In genomic region chr1:157505481-157506272, GRCh38 we compare ENCODE assay signal across 8 cellular contexts. TPM values are rescaled to one million over a fixed set of nuclear protein-coding genes. Genes with fewer than 3 reads are reported as not detected.
DNase-seq lines count a peak whose midpoint lies in the region; ATAC-seq and TF ChIP-seq lines count a peak whose summit lies in the region.

No MANE protein-coding gene starts in this region.

- no peak overlapping the region for H4K91ac ChIP-seq in IMR-90 (ENCODE audit: insufficient read depth, low read depth, low read length)
- peak overlapping the region; percentile 61 for H4K91ac ChIP-seq in mesenchymal stem cell (ENCODE audit: low read length)

- H2AK5ac ChIP-seq in IMR-90 (ENCODE audit: low read depth, low read length) (no peak overlapping the region), mesenchymal stem cell (ENCODE audit: low read length, severe bottlenecking) (no peak overlapping the region)

- H3K9me1 ChIP-seq in IMR-90 (ENCODE audit: insufficient read depth, low read length), result no peaks in the 10 kb centered on the region

- H3K79me1 ChIP-seq in IMR-90 (ENCODE audit: low read depth in 1 of 2, low read length in 2 of 2), result no peaks in the 10 kb centered on the region
- no peaks in the 10 kb centered on the region for H3K79me1 ChIP-seq in mesenchymal stem cell (replicated peaks; ENCODE audit: low read length, poor library complexity, severe bottlenecking)

- TF ChIP-seq POLR2A in IMR-90 (IDR thresholded peaks at IDR 0.05; ENCODE audit: low read depth, low read length), result no peak

- dilution Hi-C loops in IMR-90 (cut with HindIII; ENCODE audit: low sequenced_read_pairs, unreplicated experiment), result no loop called here

- H2BK20ac ChIP-seq in IMR-90 (ENCODE audit: low read depth, low read length), result no peak overlapping the region

- peak; percentile 53 for TF ChIP-seq CTCF in IMR-90 (conservative IDR thresholded peaks at IDR 0.05; ENCODE audit: low read depth, low read length)
- TF ChIP-seq CTCF in RWPE2 (IDR thresholded peaks at IDR 0.05; ENCODE audit: poor library complexity, severe bottlenecking), result peak; percentile 61
- TF ChIP-seq CTCF in type B pancreatic cell (conservative IDR thresholded peaks at IDR 0.05), result peak; percentile 84

- H3K23ac ChIP-seq in IMR-90 (ENCODE audit: low read depth, low read length) (no peak overlapping the region), mesenchymal stem cell (ENCODE audit: low read length in 2 of 2) (no peak overlapping the region)

- H3K27me3 ChIP-seq in IMR-90 (ENCODE audit: control insufficient read depth, insufficient read depth, low read length) (no peaks in the 10 kb centered on the region), RWPE2 (ENCODE audit: insufficient read depth, poor library complexity, severe bottlenecking) (no peaks in the 10 kb centered on the region), mesenchymal stem cell (ENCODE audit: control insufficient read depth in 1 of 2, insufficient read depth in 1 of 2, low read length in 2 of 2) (peaks cover 4 to 5% of the 10 kb centered on the region in 2 experiments)

- no peaks in the 10 kb centered on the region for H3K9me3 Mint-ChIP-seq in type B pancreatic cell

- H2BK120ac ChIP-seq in IMR-90 (ENCODE audit: low read depth, low read length) (no peak overlapping the region), mesenchymal stem cell (ENCODE audit: low read depth, low read length) (no peak overlapping the region)

- peaks cover 4% of the 10 kb centered on the region for H3K4me1 Mint-ChIP-seq in type B pancreatic cell (ENCODE audit: unreplicated experiment)

- H3K27ac Mint-ChIP-seq in type B pancreatic cell, result no peak overlapping the region

- no peak overlapping the region for H3K4me2 ChIP-seq in IMR-90 (ENCODE audit: low read depth, low read length)
- no peak overlapping the region for H3K4me2 ChIP-seq in mesenchymal stem cell (ENCODE audit: low read length, poor library complexity, severe bottlenecking)

- H3K4me1 ChIP-seq in IMR-90 (ENCODE audit: control insufficient read depth, insufficient read depth, low read length) (no peaks in the 10 kb centered on the region), RWPE2 (ENCODE audit: insufficient read depth, poor library complexity, severe bottlenecking) (no peaks in the 10 kb centered on the region), mesenchymal stem cell (ENCODE audit: control insufficient read depth, insufficient read depth, low read depth, low read length) (no peaks in the 10 kb centered on the region)

- H3K9ac ChIP-seq in IMR-90 (ENCODE audit: low read depth, low read length) (no peak overlapping the region), mesenchymal stem cell (ENCODE audit: low read length) (peak overlapping the region; percentile 68)

- no peak overlapping the region for H2AFZ ChIP-seq in IMR-90 (replicated peaks; ENCODE audit: low read length, poor library complexity)
- H2AFZ ChIP-seq in mesenchymal stem cell (ENCODE audit: low read depth, low read length), result no peak overlapping the region

- H3K18ac ChIP-seq in IMR-90 (ENCODE audit: low read depth, low read length), result no peak overlapping the region
- no peak overlapping the region for H3K18ac ChIP-seq in mesenchymal stem cell (ENCODE audit: low read depth in 1 of 2, low read length in 2 of 2)

- H3K56ac ChIP-seq in IMR-90 (ENCODE audit: extremely low read depth, insufficient read depth, low read length), result no peak overlapping the region

- peak; percentile 56 for TF ChIP-seq RAD21 in IMR-90 (IDR thresholded peaks at IDR 0.05; ENCODE audit: low read length)

- no peak overlapping the region for H3K27ac ChIP-seq in IMR-90 (ENCODE audit: insufficient read depth, low read length)
- H3K27ac ChIP-seq in RWPE2 (ENCODE audit: poor library complexity, severe bottlenecking), result no peak overlapping the region
- H3K27ac ChIP-seq in mesenchymal stem cell (ENCODE audit: low read length, poor library complexity, severe bottlenecking), result no peak overlapping the region

- H3K4ac ChIP-seq in IMR-90 (ENCODE audit: low read depth, low read length) (no peak overlapping the region), mesenchymal stem cell (ENCODE audit: low read depth in 1 of 2, low read length in 2 of 2) (no peak overlapping the region)

- H2BK5ac ChIP-seq in IMR-90 (ENCODE audit: low read depth, low read length, poor library complexity, severe bottlenecking), result no peak overlapping the region
- no peak overlapping the region for H2BK5ac ChIP-seq in mesenchymal stem cell (ENCODE audit: low read depth, low read length, poor library complexity, severe bottlenecking)

- no peak overlapping the region for H2BK12ac ChIP-seq in mesenchymal stem cell (ENCODE audit: low read length in 2 of 2)

- H4K5ac ChIP-seq in IMR-90 (ENCODE audit: low read depth, low read length), result no peak overlapping the region

- H2BK15ac ChIP-seq in IMR-90 (ENCODE audit: low read depth, low read length) (no peak overlapping the region), mesenchymal stem cell (ENCODE audit: low read depth, poor library complexity, severe bottlenecking) (no peak overlapping the region)

- no peaks in the 10 kb centered on the region for H4K20me1 ChIP-seq in IMR-90 (ENCODE audit: insufficient read depth, low read length)

- no peak overlapping the region for H4K8ac ChIP-seq in IMR-90 (ENCODE audit: low read depth in 2 of 2, low read length in 2 of 2)
- no peak overlapping the region for H4K8ac ChIP-seq in mesenchymal stem cell (ENCODE audit: low read length)

- H3K36me3 ChIP-seq in IMR-90 (ENCODE audit: control insufficient read depth, insufficient read depth, low read length), result no peaks in the 10 kb centered on the region
- H3K36me3 ChIP-seq in RWPE2 (ENCODE audit: low read depth), result no peaks in the 10 kb centered on the region
- H3K36me3 ChIP-seq in mesenchymal stem cell (ENCODE audit: control insufficient read depth in 1 of 2, insufficient read depth in 2 of 2, low read depth in 1 of 2, low read length in 2 of 2), result no peaks in the 10 kb centered on the region

- POLR2A ChIA-PET in IMR-90 (lab: Charles Lee; ENCODE audit: unreplicated experiment), result no interaction called here

- H2AK9ac ChIP-seq in IMR-90 (replicated peaks; ENCODE audit: low read depth, low read length, poor library complexity), result no peak overlapping the region

- no peaks in the 10 kb centered on the region for H3K36me3 Mint-ChIP-seq in type B pancreatic cell

- no TSS peak for BruUV-seq in IMR-90 (replicated peaks; lab: Mats Ljungman, UMichigan)

- ATAC-seq in GM21529 (IDR thresholded peaks at IDR 0.05; ENCODE audit: unreplicated experiment), result peak; percentile 87
- ATAC-seq in IMR-90 (ENCODE audit: low read depth), result peak; percentile 100
- ATAC-seq in RWPE2 (ENCODE audit: low read depth), result peak; percentile 81

- intact Hi-C loops in IMR-90 (cut with micrococcal nuclease), result no loop called here

- H3K27me3 Mint-ChIP-seq in type B pancreatic cell, result peaks cover 7% of the 10 kb centered on the region

- H3K9me3 ChIP-seq in IMR-90 (ENCODE audit: control insufficient read depth, insufficient read depth, low read length) (no peaks in the 10 kb centered on the region), RWPE2 (ENCODE audit: severe bottlenecking) (no peaks in the 10 kb centered on the region), mesenchymal stem cell (ENCODE audit: control insufficient read depth, low read length) (no peaks in the 10 kb centered on the region)

- H3K4me3 Mint-ChIP-seq in type B pancreatic cell, result no peak overlapping the region

- CTCF ChIA-PET in IMR-90 (lab: Yijun Ruan, JAX), result interaction anchor here (0.6 to 1.5 kb wide), 5 partner anchors 9 to 430 kb away, joined by 3 to 4 read pairs (median 4); no protein-coding TSS in a partner anchor

- 40% methylated on average over 5 of the region's 13 CpGs; no CpG with 5 or more reads in 1 of the 2 experiments for WGBS in IMR-90 (ENCODE audit: extremely low coverage in 2 of 2, insufficient read length in 1 of 2), 2 experiments
- WGBS in mesenchymal stem cell, result 53% methylated on average over 11 of the region's 13 CpGs

- peak; percentile 59 for DNase-seq in activated CD8-positive, alpha-beta memory T cell treated with anti-CD3 and anti-CD28 coated beads, Interleukin-2, amount 50 U/mL, for 48 hours
- DNase-seq in activated CD8-positive, alpha-beta memory T cell treated with anti-CD3 and anti-CD28 coated beads for 24 hours, result no peak
- DNase-seq in IMR-90, result peak; percentile 55
- no peak for DNase-seq in RWPE2 (ENCODE audit: low spot score)
- DNase-seq in ecto neural progenitor cell (ENCODE audit: low spot score), result peak; percentile 73
- peak; percentile 67 for DNase-seq in mesenchymal stem cell
- no peak for DNase-seq in type B pancreatic cell (ENCODE audit: extremely low spot score, unreplicated experiment)

- H3K14ac ChIP-seq in IMR-90 (replicated peaks; ENCODE audit: low read depth, low read length), result no peak overlapping the region
- H3K14ac ChIP-seq in mesenchymal stem cell (ENCODE audit: low read length in 2 of 2), result no peak overlapping the region

- in situ Hi-C loops in IMR-90 (cut with MboI; ENCODE audit: low sequenced_read_pairs), result no loop called here

- H3K4me3 ChIP-seq in IMR-90 (ENCODE audit: insufficient read depth, low read depth, low read length), result no peak overlapping the region
- H3K4me3 ChIP-seq in RWPE2 (ENCODE audit: severe bottlenecking), result no peak overlapping the region
- H3K4me3 ChIP-seq in mesenchymal stem cell (ENCODE audit: insufficient read depth in 1 of 2, low read depth in 1 of 2, low read length in 2 of 2), result no peak overlapping the region

TF ChIP-seq in IMR-90, 13 proteins besides CTCF, POLR2A, EP300 and RAD21:
- TF ChIP-seq SMC3 (IDR thresholded peaks at IDR 0.05; ENCODE audit: low read depth, low read length), result peak; percentile 13; the same call in 1 of the 2 replicates
- TF ChIP-seq MXI1 (IDR thresholded peaks at IDR 0.05; ENCODE audit: borderline replicate concordance, low read depth, low read length), result no peak
- TF ChIP-seq RFX5 (IDR thresholded peaks at IDR 0.05; ENCODE audit: low read depth, low read length), result no peak
- no peak for TF ChIP-seq CHD1 (IDR thresholded peaks at IDR 0.05; ENCODE audit: low read depth, low read length)

RNA-seq across cellular contexts. Expression of gene FCRL5, which starts 46.6 kb away (rescaled TPM):
- total RNA-seq in IMR-90 (2012; rRNA removed) (not detected in 2 replicates), type B pancreatic cell (ENCODE audit: low replicate concordance) (0.24 TPM in 1 of 2 replicates, not detected in the other)
- not detected in 2 replicates for polyA plus RNA-seq in IMR-90 (2012; rRNA removed)
- not detected in 2 replicates for polyA plus RNA-seq in IMR-90 (2012; cell fraction: cytosol; rRNA removed)
- not detected in 2 replicates for polyA plus RNA-seq in IMR-90 (2012; cell fraction: nucleus; rRNA removed; ENCODE audit: low replicate concordance)
- not detected for polyA plus RNA-seq in mesenchymal stem cell (2013, experiment 1 of 2)
- not detected for polyA plus RNA-seq in mesenchymal stem cell (2013, experiment 2 of 2)

Comparison
In these comparisons a context has a peak if more than half of its experiments do, and no peak if none do; other contexts are left out.
1. DNase-seq: peak in activated CD8-positive, alpha-beta memory T cell treated with anti-CD3 and anti-CD28 coated beads, Interleukin-2, amount 50 U/mL, for 48 hours (single experiment), IMR-90 (single experiment), ecto neural progenitor cell (single experiment) and mesenchymal stem cell (single experiment); none in activated CD8-positive, alpha-beta memory T cell treated with anti-CD3 and anti-CD28 coated beads for 24 hours (single experiment), RWPE2 (single experiment) and type B pancreatic cell (single experiment).
2. Peak in every context shown above with its lines, with median percentiles within 50 percentile points of each other: ATAC-seq and CTCF ChIP-seq.